13 cellular contexts compared by ENCODE assay signal in genomic region chr18:65568866-65569265, GRCh38.
A peak's percentile ranks its signal among the peaks of the same experiment; 100 is the strongest.
DNase-seq lines count a peak whose midpoint lies in the region; ATAC-seq and TF ChIP-seq lines count a peak whose summit lies in the region.
"Had no signal": no experiment of that assay in that cellular context is flagged by ENCODE, and none has a peak within 500 bp of the region (broad histone marks: within the 10 kb centered on the region; RNA-seq: fewer than 3 reads in every experiment).

No MANE protein-coding gene starts in this region.

- H3K79me2 ChIP-seq in OCI-LY3 (ENCODE audit: low read length) = no peaks in the 10 kb centered on the region

- H3K27me3 Mint-ChIP-seq in activated naive CD4-positive, alpha-beta T cell treated with anti-CD3 and anti-CD28 coated beads for 36 hours (ENCODE audit: low read depth) = no peaks in the 10 kb centered on the region
- H3K27me3 Mint-ChIP-seq: B cell had no signal

- H3K27me3 ChIP-seq in OCI-LY3 (ENCODE audit: low read depth, low read length) (no peaks in the 10 kb centered on the region), RWPE2 (ENCODE audit: insufficient read depth, poor library complexity, severe bottlenecking) (no peaks in the 10 kb centered on the region), left ventricle myocardium inferior (ENCODE audit: low read depth) (no peaks in the 10 kb centered on the region)
- H3K27me3 ChIP-seq: BLaER1 treated with 17β-estradiol and CSF1 and Interleukin-3, amounts not matched to agents 10 nM and 100 nM had no signal

- no peak overlapping the region for H3K4me3 ChIP-seq in OCI-LY3 (ENCODE audit: low read length)
- no peak overlapping the region for H3K4me3 ChIP-seq in RWPE2 (ENCODE audit: severe bottlenecking)
- H3K4me3 ChIP-seq in left ventricle myocardium inferior = no peak overlapping the region
- H3K4me3 ChIP-seq: BLaER1 treated with 17β-estradiol and CSF1 and Interleukin-3, amounts not matched to agents 10 nM and 100 nM; GM23248; HAP-1 had no signal

- no peak overlapping the region for H3K4me2 ChIP-seq in OCI-LY3 (ENCODE audit: low read length)
- H3K4me2 ChIP-seq: BLaER1 treated with 17β-estradiol and CSF1 and Interleukin-3, amounts not matched to agents 10 nM and 100 nM had no signal

- peak; percentile 4 for DNase-seq in HPDE6-E6E7 (ENCODE audit: extremely low spot score)
- no peak for DNase-seq in RWPE2 (ENCODE audit: low spot score)
- no peak for DNase-seq in epithelial cell of prostate (ENCODE audit: low read depth, low spot score)
- DNase-seq in left ventricle myocardium inferior = no peak
- no peak for DNase-seq in activated naive CD4-positive, alpha-beta T cell treated with anti-CD3 and anti-CD28 coated beads for 36 hours
- DNase-seq in NCI-H2107 treated with DMSO at 0.1 percent for 48 hours (lab: John Stamatoyannopoulos, UW; ENCODE audit: unreplicated experiment) = no peak
- DNase-seq: Calu3; CD8-positive, alpha-beta T cell; GM23248 had no signal

- ATAC-seq in RWPE2 (ENCODE audit: low read depth) = peak; percentile 51; the same call in 2 of the 3 replicates
- ATAC-seq: CD8-positive, alpha-beta T cell had no signal

- H4K20me1 ChIP-seq in OCI-LY3 (ENCODE audit: insufficient read depth, low read length) = no peaks in the 10 kb centered on the region
- H4K20me1 ChIP-seq: BLaER1 treated with 17β-estradiol and CSF1 and Interleukin-3, amounts not matched to agents 10 nM and 100 nM had no signal

- no peaks in the 10 kb centered on the region for H3K4me1 ChIP-seq in OCI-LY3 (ENCODE audit: low read length)
- peaks cover 7% of the 10 kb centered on the region for H3K4me1 ChIP-seq in RWPE2 (ENCODE audit: insufficient read depth, poor library complexity, severe bottlenecking)
- no peaks in the 10 kb centered on the region for H3K4me1 ChIP-seq in left ventricle myocardium inferior
- H3K4me1 ChIP-seq: BLaER1 treated with 17β-estradiol and CSF1 and Interleukin-3, amounts not matched to agents 10 nM and 100 nM; HAP-1 had no signal

- peaks cover 6% of the 10 kb centered on the region for H3K9me3 Mint-ChIP-seq in activated naive CD4-positive, alpha-beta T cell treated with anti-CD3 and anti-CD28 coated beads for 36 hours

- CTCF ChIA-PET in activated naive CD4-positive, alpha-beta T cell treated with anti-CD3 and anti-CD28 coated beads for 36 hours (lab: Charles Lee) = no interaction called here

- H2AFZ ChIP-seq in OCI-LY3 (ENCODE audit: low read depth, low read length) = peak overlapping the region; percentile 71
- H2AFZ ChIP-seq: GM23248 had no signal

- H3K36me3 ChIP-seq in OCI-LY3 (replicated peaks; ENCODE audit: low read depth, low read length) (no peaks in the 10 kb centered on the region), RWPE2 (ENCODE audit: low read depth) (no peaks in the 10 kb centered on the region), left ventricle myocardium inferior (no peaks in the 10 kb centered on the region)
- H3K36me3 ChIP-seq: BLaER1 treated with 17β-estradiol and CSF1 and Interleukin-3, amounts not matched to agents 10 nM and 100 nM; HAP-1 had no signal

- intact Hi-C loops in left ventricle myocardium inferior (cut with micrococcal nuclease) = no loop called here
- intact Hi-C loops in activated naive CD4-positive, alpha-beta T cell treated with anti-CD3 and anti-CD28 coated beads for 36 hours (cut with micrococcal nuclease) = no loop called here

- TF ChIP-seq CTCF in OCI-LY3 (IDR thresholded peaks at IDR 0.05; ENCODE audit: low read depth, low read length) = no peak
- no peak for TF ChIP-seq CTCF in RWPE2 (IDR thresholded peaks at IDR 0.05; ENCODE audit: poor library complexity, severe bottlenecking)
- TF ChIP-seq CTCF in left ventricle myocardium inferior (IDR thresholded peaks at IDR 0.05; ENCODE audit: borderline replicate concordance) = no peak

- H3K36me3 Mint-ChIP-seq in activated naive CD4-positive, alpha-beta T cell treated with anti-CD3 and anti-CD28 coated beads for 36 hours (ENCODE audit: low read depth) = no peaks in the 10 kb centered on the region
- H3K36me3 Mint-ChIP-seq: CD8-positive, alpha-beta T cell had no signal

- no peaks in the 10 kb centered on the region for H3K4me1 Mint-ChIP-seq in activated naive CD4-positive, alpha-beta T cell treated with anti-CD3 and anti-CD28 coated beads for 36 hours (ENCODE audit: low read depth)
- H3K4me1 Mint-ChIP-seq: B cell had no signal

- no peak overlapping the region for H3K27ac Mint-ChIP-seq in activated naive CD4-positive, alpha-beta T cell treated with anti-CD3 and anti-CD28 coated beads for 36 hours
- H3K27ac Mint-ChIP-seq: B cell; CD8-positive, alpha-beta T cell had no signal

- no peak overlapping the region for H3K9ac ChIP-seq in OCI-LY3 (ENCODE audit: low read length)
- H3K9ac ChIP-seq: BLaER1 treated with 17β-estradiol and CSF1 and Interleukin-3, amounts not matched to agents 10 nM and 100 nM; GM23248 had no signal

- no peak overlapping the region for H3K4me3 Mint-ChIP-seq in activated naive CD4-positive, alpha-beta T cell treated with anti-CD3 and anti-CD28 coated beads for 36 hours
- H3K4me3 Mint-ChIP-seq: B cell; CD8-positive, alpha-beta T cell had no signal

- H3K9me3 ChIP-seq in OCI-LY3 (ENCODE audit: insufficient read depth, low read length) (no peaks in the 10 kb centered on the region), RWPE2 (ENCODE audit: severe bottlenecking) (no peaks in the 10 kb centered on the region), left ventricle myocardium inferior (replicated peaks) (peaks cover 10% of the 10 kb centered on the region)
- H3K9me3 ChIP-seq: HAP-1 had no signal

- no peak overlapping the region for H3K27ac ChIP-seq in OCI-LY3 (ENCODE audit: low read length)
- H3K27ac ChIP-seq in RWPE2 (ENCODE audit: poor library complexity, severe bottlenecking) = no peak overlapping the region
- peak overlapping the region; percentile 49 for H3K27ac ChIP-seq in epithelial cell of prostate
- no peak overlapping the region for H3K27ac ChIP-seq in left ventricle myocardium inferior (replicated peaks)
- H3K27ac ChIP-seq: BLaER1 treated with 17β-estradiol and CSF1 and Interleukin-3, amounts not matched to agents 10 nM and 100 nM; GM23248 had no signal
